39 cellular contexts compared by ENCODE assay signal in genomic region chrX:155251391-155251790, GRCh38. TPM values are rescaled to one million over a fixed set of nuclear protein-coding genes. Genes with fewer than 3 reads are reported as not detected.
"Had no signal": no experiment of that assay in that cellular context is flagged by ENCODE, and none has a peak within 500 bp of the region (broad histone marks: within the 10 kb centered on the region; RNA-seq: fewer than 3 reads in every experiment).

No MANE protein-coding gene starts in this region.

- H3K4me1 ChIP-seq: adrenal gland, ascending aorta, body of pancreas, breast epithelium had no signal

- H3K4me1 Mint-ChIP-seq: activated naive CD4-positive, alpha-beta T cell treated with anti-CD3 and anti-CD28 coated beads, Interleukin-2, amount 10 ng/mL, durations not matched to agents 7 days and 5 days; activated naive CD8-positive, alpha-beta T cell treated with anti-CD3 and anti-CD28 coated beads for 36 hours; activated naive CD8-positive, alpha-beta T cell treated with anti-CD3 and anti-CD28 coated beads, Interleukin-2, amount 10 ng/mL, durations not matched to agents 7 days and 5 days; brain had no signal

- H3K27me3 Mint-ChIP-seq: activated naive CD4-positive, alpha-beta T cell treated with anti-CD3 and anti-CD28 coated beads, Interleukin-2, amount 10 ng/mL, durations not matched to agents 7 days and 5 days; activated naive CD4-positive, alpha-beta T cell treated with anti-CD3 and anti-CD28 coated beads, Interleukin-2, amount 50 U/mL, for 24 hours; activated naive CD8-positive, alpha-beta T cell; activated naive CD8-positive, alpha-beta T cell treated with anti-CD3 and anti-CD28 coated beads for 36 hours; activated naive CD8-positive, alpha-beta T cell treated with anti-CD3 and anti-CD28 coated beads, Interleukin-2, amount 10 ng/mL, durations not matched to agents 7 days and 5 days; activated naive CD8-positive, alpha-beta T cell treated with anti-CD3 and anti-CD28 coated beads, Interleukin-2, amount 50 U/mL, for 24 hours; activated T-helper 17 cell treated with anti-CD3 and anti-CD28 coated beads, Interleukin-2, amount 50 U/mL, for 72 hours; central memory CD8-positive, alpha-beta T cell had no signal

- ATAC-seq: activated naive CD4-positive, alpha-beta T cell treated with anti-CD3 and anti-CD28 coated beads, Interleukin-2, amount 50 U/mL, for 72 hours; activated naive CD8-positive, alpha-beta T cell treated with anti-CD3 and anti-CD28 coated beads, Interleukin-2, amount 50 U/mL, for 24 hours; activated T-cell treated with anti-CD3 and anti-CD28 coated beads, Interleukin-2, amount 50 U/mL, for 4 hours; activated T-cell treated with anti-CD3 and anti-CD28 coated beads, Interleukin-2, amount 50 U/mL, for 72 hours; activated T-helper 17 cell treated with anti-CD3 and anti-CD28 coated beads, Interleukin-2, amount 50 U/mL, for 72 hours; body of pancreas had no signal

- H3K9me3 Mint-ChIP-seq: activated naive CD4-positive, alpha-beta T cell treated with anti-CD3 and anti-CD28 coated beads for 36 hours; activated naive CD4-positive, alpha-beta T cell treated with anti-CD3 and anti-CD28 coated beads, Interleukin-2, amount 10 ng/mL, durations not matched to agents 7 days and 5 days; activated naive CD4-positive, alpha-beta T cell treated with anti-CD3 and anti-CD28 coated beads, Interleukin-2, amount 50 U/mL, for 24 hours; activated naive CD4-positive, alpha-beta T cell treated with anti-CD3 and anti-CD28 coated beads, Interleukin-2, amount 50 U/mL, for 72 hours; activated naive CD8-positive, alpha-beta T cell treated with anti-CD3 and anti-CD28 coated beads for 36 hours; activated naive CD8-positive, alpha-beta T cell treated with anti-CD3 and anti-CD28 coated beads, Interleukin-2, amount 10 ng/mL, durations not matched to agents 7 days and 5 days; activated naive CD8-positive, alpha-beta T cell treated with anti-CD3 and anti-CD28 coated beads, Interleukin-2, amount 50 U/mL, for 24 hours; activated T-cell treated with anti-CD3 and anti-CD28 coated beads, Interleukin-2, amount 50 U/mL, for 24 hours; activated T-cell treated with anti-CD3 and anti-CD28 coated beads, Interleukin-2, amount 50 U/mL, for 4 hours; activated T-cell treated with anti-CD3 and anti-CD28 coated beads, Interleukin-2, amount 50 U/mL, for 72 hours; activated T-helper 1 cell treated with anti-CD3 and anti-CD28 coated beads, Interleukin-12 subunit alpha, Interleukin-12 subunit beta, Interleukin-2, Interleukin-4 antibody, amounts not matched to agents 30 ng/mL and 10 ng/mL and 1 ng/mL, durations not matched to agents 14 hours and 24 hours and 36 hours; activated T-helper 17 cell treated with anti-CD3 and anti-CD28 coated beads, Interleukin-2, amount 50 U/mL, for 72 hours; activated T-helper 2 cell treated with anti-CD3 and anti-CD28 coated beads, Interferon-gamma antibody, Interleukin-2, Interleukin-4, amounts not matched to agents 10 μg/mL and 5 μg/mL and 100 μg/mL, durations not matched to agents 14 hours and 24 hours and 36 hours; brain; central memory CD8-positive, alpha-beta T cell had no signal

- H3K27ac Mint-ChIP-seq: activated naive CD4-positive, alpha-beta T cell treated with anti-CD3 and anti-CD28 coated beads for 36 hours; activated naive CD4-positive, alpha-beta T cell treated with anti-CD3 and anti-CD28 coated beads, Interleukin-2, amount 10 ng/mL, durations not matched to agents 7 days and 5 days; activated naive CD4-positive, alpha-beta T cell treated with anti-CD3 and anti-CD28 coated beads, Interleukin-2, amount 50 U/mL, for 24 hours; activated naive CD4-positive, alpha-beta T cell treated with anti-CD3 and anti-CD28 coated beads, Interleukin-2, amount 50 U/mL, for 72 hours; activated naive CD8-positive, alpha-beta T cell; activated naive CD8-positive, alpha-beta T cell treated with anti-CD3 and anti-CD28 coated beads for 36 hours; activated naive CD8-positive, alpha-beta T cell treated with anti-CD3 and anti-CD28 coated beads, Interleukin-2, amount 10 ng/mL, durations not matched to agents 7 days and 5 days; activated naive CD8-positive, alpha-beta T cell treated with anti-CD3 and anti-CD28 coated beads, Interleukin-2, amount 50 U/mL, for 24 hours; activated T-cell treated with anti-CD3 and anti-CD28 coated beads, Interleukin-2, amount 50 U/mL, for 24 hours; activated T-cell treated with anti-CD3 and anti-CD28 coated beads, Interleukin-2, amount 50 U/mL, for 72 hours; activated T-helper 1 cell treated with anti-CD3 and anti-CD28 coated beads, Interleukin-12 subunit alpha, Interleukin-12 subunit beta, Interleukin-2, Interleukin-4 antibody, amounts not matched to agents 30 ng/mL and 10 ng/mL and 1 ng/mL, durations not matched to agents 14 hours and 24 hours and 36 hours; activated T-helper 17 cell treated with anti-CD3 and anti-CD28 coated beads, Interleukin-2, amount 50 U/mL, for 72 hours; activated T-helper 2 cell treated with anti-CD3 and anti-CD28 coated beads, Interferon-gamma antibody, Interleukin-2, Interleukin-4, amounts not matched to agents 10 μg/mL and 5 μg/mL and 100 μg/mL, durations not matched to agents 14 hours and 24 hours and 36 hours; brain had no signal

- H3K4me3 ChIP-seq: adrenal gland, ascending aorta, body of pancreas, breast epithelium, cardiac muscle cell had no signal

- H3K36me3 ChIP-seq: adrenal gland, ascending aorta, brain microvascular endothelial cell, breast epithelium, cardiac muscle cell had no signal

- H3K4me3 Mint-ChIP-seq: activated naive CD4-positive, alpha-beta T cell treated with anti-CD3 and anti-CD28 coated beads for 36 hours; activated naive CD4-positive, alpha-beta T cell treated with anti-CD3 and anti-CD28 coated beads, Interleukin-2, amount 10 ng/mL, durations not matched to agents 7 days and 5 days; activated naive CD4-positive, alpha-beta T cell treated with anti-CD3 and anti-CD28 coated beads, Interleukin-2, amount 50 U/mL, for 24 hours; activated naive CD8-positive, alpha-beta T cell; activated naive CD8-positive, alpha-beta T cell treated with anti-CD3 and anti-CD28 coated beads for 36 hours; activated naive CD8-positive, alpha-beta T cell treated with anti-CD3 and anti-CD28 coated beads, Interleukin-2, amount 10 ng/mL, durations not matched to agents 7 days and 5 days; activated naive CD8-positive, alpha-beta T cell treated with anti-CD3 and anti-CD28 coated beads, Interleukin-2, amount 50 U/mL, for 24 hours; activated T-cell treated with anti-CD3 and anti-CD28 coated beads, Interleukin-2, amount 50 U/mL, for 24 hours; activated T-cell treated with anti-CD3 and anti-CD28 coated beads, Interleukin-2, amount 50 U/mL, for 4 hours; activated T-cell treated with anti-CD3 and anti-CD28 coated beads, Interleukin-2, amount 50 U/mL, for 72 hours; activated T-helper 1 cell treated with anti-CD3 and anti-CD28 coated beads, Interleukin-12 subunit alpha, Interleukin-12 subunit beta, Interleukin-2, Interleukin-4 antibody, amounts not matched to agents 30 ng/mL and 10 ng/mL and 1 ng/mL, durations not matched to agents 14 hours and 24 hours and 36 hours; activated T-helper 17 cell treated with anti-CD3 and anti-CD28 coated beads, Interleukin-2, amount 50 U/mL, for 72 hours; brain; central memory CD8-positive, alpha-beta T cell had no signal

- H3K27me3 ChIP-seq: ascending aorta, body of pancreas, brain microvascular endothelial cell, breast epithelium, cardiac muscle cell had no signal

- DNase-seq: activated effector memory CD4-positive, alpha-beta T cell treated with anti-CD3 and anti-CD28 coated beads, Interleukin-2, amount 50 U/mL, for 16 hours; activated effector memory CD4-positive, alpha-beta T cell treated with Interleukin-2 at 50 U/mL for 16 hours; activated gamma-delta T cell; activated gamma-delta T cell treated with Interleukin-2 at 50 U/mL for 16 hours; activated naive CD4-positive, alpha-beta T cell; activated naive CD4-positive, alpha-beta T cell treated with anti-CD3 and anti-CD28 coated beads for 36 hours; activated naive CD4-positive, alpha-beta T cell treated with anti-CD3 and anti-CD28 coated beads, Interleukin-2, amount 10 ng/mL, durations not matched to agents 7 days and 5 days; activated naive CD4-positive, alpha-beta T cell treated with anti-CD3 and anti-CD28 coated beads, Interleukin-2, amount 50 U/mL, for 16 hours; activated naive CD4-positive, alpha-beta T cell treated with Interleukin-2 at 50 U/mL for 16 hours; activated naive CD8-positive, alpha-beta T cell treated with anti-CD3 and anti-CD28 coated beads for 36 hours; activated naive CD8-positive, alpha-beta T cell treated with anti-CD3 and anti-CD28 coated beads, Interleukin-2, amount 10 ng/mL, durations not matched to agents 7 days and 5 days; activated naive CD8-positive, alpha-beta T cell treated with anti-CD3 and anti-CD28 coated beads, Interleukin-2, amount 50 U/mL, for 24 hours; activated T-cell treated with anti-CD3 and anti-CD28 coated beads, Interleukin-2, amount 50 U/mL, for 1 hour; activated T-cell treated with anti-CD3 and anti-CD28 coated beads, Interleukin-2, amount 50 U/mL, for 24 hours; activated T-cell treated with anti-CD3 and anti-CD28 coated beads, Interleukin-2, amount 50 U/mL, for 4 hours; activated T-cell treated with anti-CD3 and anti-CD28 coated beads, Interleukin-2, amount 50 U/mL, for 48 hours; activated T-cell treated with anti-CD3 and anti-CD28 coated beads, Interleukin-2, amount 50 U/mL, for 72 hours; adrenal gland; amniotic stem cell; amygdala; anterior cingulate cortex; aorta; body of pancreas; brain microvascular endothelial cell; caudate nucleus; central memory CD4-positive, alpha-beta T cell; cerebellar nuclear complex had no signal

- H3K27ac ChIP-seq: adrenal gland, ascending aorta, body of pancreas, brain microvascular endothelial cell, breast epithelium, cardiac muscle cell had no signal

- FAIRE-seq: bronchial epithelial cell had no signal

- H3K9me3 ChIP-seq: adrenal gland, ascending aorta, body of pancreas, breast epithelium had no signal

- H3K36me3 Mint-ChIP-seq: activated naive CD4-positive, alpha-beta T cell treated with anti-CD3 and anti-CD28 coated beads, Interleukin-2, amount 10 ng/mL, durations not matched to agents 7 days and 5 days; activated naive CD4-positive, alpha-beta T cell treated with anti-CD3 and anti-CD28 coated beads, Interleukin-2, amount 50 U/mL, for 72 hours; activated naive CD8-positive, alpha-beta T cell; activated naive CD8-positive, alpha-beta T cell treated with anti-CD3 and anti-CD28 coated beads for 36 hours; brain had no signal

RNA-seq across cellular contexts. Expression of gene RAB39B, which starts 12.9 kb away (rescaled TPM):
- total RNA-seq: ascending aorta had no signal
